1 cellular context compared by ENCODE assay signal in the genomic region with DNA sequence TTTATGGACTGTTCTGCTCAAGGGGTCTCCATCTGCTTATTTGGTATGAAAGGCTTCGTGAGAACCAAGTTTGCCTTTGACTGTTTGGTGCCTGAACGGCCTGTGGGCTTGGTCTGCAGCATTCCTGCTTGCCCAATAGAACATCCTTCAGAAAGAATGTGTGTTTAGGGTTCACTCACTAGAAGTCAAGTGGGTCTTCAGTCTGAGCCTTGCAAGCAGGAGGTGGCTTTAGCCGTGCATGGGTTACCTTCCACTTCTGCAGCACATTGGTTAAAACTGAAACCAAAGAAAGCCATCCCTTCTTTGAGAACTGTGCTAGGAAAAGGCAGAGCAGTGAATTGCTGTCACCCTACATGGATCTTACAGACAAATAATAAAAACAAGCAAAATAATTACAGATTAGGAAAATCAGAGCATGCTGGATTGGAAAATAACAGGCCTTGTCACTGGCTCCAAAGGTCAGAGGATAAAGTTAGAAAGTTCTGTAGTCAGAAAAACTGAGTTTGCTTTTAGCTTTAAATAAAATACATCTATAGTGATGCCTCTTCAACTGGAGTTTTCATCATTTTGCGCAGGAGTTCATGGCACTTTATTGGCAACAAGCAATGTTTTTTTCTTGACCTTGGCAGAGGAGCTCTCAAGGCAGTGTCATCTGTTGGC.
TF ChIP-seq lines count a peak whose summit lies in the region.

No MANE protein-coding gene starts in this region.

TF ChIP-seq in HepG2, 621 proteins besides CTCF, POLR2A, EP300 and RAD21:
- TF ChIP-seq TBL1XR1 (IDR thresholded peaks at IDR 0.05; ENCODE audit: borderline replicate concordance, low read length, partially characterized antibody) (no peak), ZNF460 (CRISPR knock-in tag; IDR thresholded peaks at IDR 0.05; ENCODE audit: borderline replicate concordance) (0 out of 2 replicates have a peak, but pooled peaks have one; percentile 15)
- TF ChIP-seq, protein P1, sequence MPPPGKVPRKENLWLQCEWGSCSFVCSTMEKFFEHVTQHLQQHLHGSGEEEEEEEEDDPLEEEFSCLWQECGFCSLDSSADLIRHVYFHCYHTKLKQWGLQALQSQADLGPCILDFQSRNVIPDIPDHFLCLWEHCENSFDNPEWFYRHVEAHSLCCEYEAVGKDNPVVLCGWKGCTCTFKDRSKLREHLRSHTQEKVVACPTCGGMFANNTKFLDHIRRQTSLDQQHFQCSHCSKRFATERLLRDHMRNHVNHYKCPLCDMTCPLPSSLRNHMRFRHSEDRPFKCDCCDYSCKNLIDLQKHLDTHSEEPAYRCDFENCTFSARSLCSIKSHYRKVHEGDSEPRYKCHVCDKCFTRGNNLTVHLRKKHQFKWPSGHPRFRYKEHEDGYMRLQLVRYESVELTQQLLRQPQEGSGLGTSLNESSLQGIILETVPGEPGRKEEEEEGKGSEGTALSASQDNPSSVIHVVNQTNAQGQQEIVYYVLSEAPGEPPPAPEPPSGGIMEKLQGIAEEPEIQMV (CRISPR knock-in tag; IDR thresholded peaks at IDR 0.05; ENCODE audit: low read depth): no peak
